ENCODE assay signal across 11 cellular contexts in the genomic region with DNA sequence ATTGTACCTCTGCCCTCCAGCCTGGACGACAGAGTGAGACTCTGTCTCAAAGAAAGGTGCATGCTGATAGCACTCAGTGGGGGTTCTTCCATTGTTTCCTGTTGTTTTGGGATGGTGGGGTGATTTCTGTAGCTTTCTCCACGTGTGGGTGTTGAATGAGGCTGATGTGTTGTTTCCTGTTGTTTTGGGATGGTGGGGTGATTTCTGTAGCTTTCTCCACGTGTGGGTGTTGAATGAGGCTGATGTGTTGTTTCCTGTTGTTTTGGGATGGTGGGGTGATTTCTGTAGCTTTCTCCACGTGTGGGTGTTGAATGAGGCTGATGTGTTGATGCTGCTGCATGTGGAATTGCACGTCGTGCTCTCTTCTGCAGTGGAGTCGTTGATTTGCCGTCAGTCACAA. TPM values are rescaled to one million over a fixed set of nuclear protein-coding genes. Genes with fewer than 3 reads are reported as not detected.
"Had no signal": no experiment of that assay in that cellular context is flagged by ENCODE, and none has a peak within 500 bp of the region (broad histone marks: within the 10 kb centered on the region; RNA-seq: fewer than 3 reads in every experiment).

No MANE protein-coding gene starts in this region.

RNA-seq across cellular contexts. Expression of a gene that starts 15.7 kb away (rescaled TPM):
- total RNA-seq: activated naive CD4-positive, alpha-beta T cell treated with anti-CD3 and anti-CD28 coated beads, Interleukin-2, amount 50 U/mL, for 72 hours; aorta; body of pancreas; colonic mucosa; dermis microvascular lymphatic vessel endothelial cell; mononuclear cell; osteocyte; posterior vena cava; spleen; T-helper 17 cell; uterus had no signal
